8 cellular contexts compared by ENCODE assay signal in genomic region chr19:3142292-3142670, GRCh38. TPM values are rescaled to one million over a fixed set of nuclear protein-coding genes. Genes with fewer than 3 reads are reported as not detected.
DNase-seq lines count a peak whose midpoint lies in the region; ATAC-seq, FAIRE-seq and TF ChIP-seq lines count a peak whose summit lies in the region.

No MANE protein-coding gene starts in this region.

- peak overlapping the region; percentile 73 for H3K9ac ChIP-seq in PC-3 (ENCODE audit: low read length)

- no peaks in the 10 kb centered on the region for H3F3A ChIP-seq in PC-3 (ENCODE audit: low read length, unreplicated experiment)

- peak overlapping the region in 4 of 8 donors; percentile 5 to 65 (median 18) for H3K4me3 Mint-ChIP-seq in CD4-positive, alpha-beta memory T cell

- FAIRE-seq in pancreas (lab: Jason Lieb, UNC) = no peak

- peaks cover 0 to 1% of the 10 kb centered on the region in 2 donors for H3K36me3 Mint-ChIP-seq in CD4-positive, alpha-beta memory T cell

- CTCF ChIA-PET in CD4-positive, alpha-beta memory T cell (lab: Charles Lee; ENCODE audit: partially characterized antibody) = interaction anchor here (0.9 to 12.3 kb wide), 6 partner anchors 11 to 180 kb away, joined by 3 to 158 read pairs (median 6); partner anchors contain the start of gene GNA15
- CTCF ChIA-PET in PC-3 (lab: Charles Lee) = interaction anchor here (1.0 kb wide), 1 partner anchor 13 kb away, joined by 5 read pairs; no protein-coding TSS in a partner anchor

- POLR2A ChIA-PET in CD4-positive, alpha-beta memory T cell (lab: Charles Lee; ENCODE audit: partially characterized antibody) = interaction anchor here (1.8 to 2.2 kb wide), 2 partner anchors 9 to 13 kb away, joined by 7 to 12 read pairs; no protein-coding TSS in a partner anchor
- POLR2A ChIA-PET in PC-3 (lab: Charles Lee; ENCODE audit: unreplicated experiment) = interaction anchor here (0.7 kb wide), 2 partner anchors 34 to 1049 kb away, joined by 3 to 6 read pairs; no protein-coding TSS in a partner anchor

- TF ChIP-seq CTCF in PC-3 (conservative IDR thresholded peaks at IDR 0.05; ENCODE audit: low read depth, low read length) (no peak), cardiac fibroblast (IDR thresholded peaks at IDR 0.05; ENCODE audit: low read depth, low read length) (no peak), pancreas (IDR thresholded peaks at IDR 0.05) (no peak)

- DNase-seq in CD4-positive, alpha-beta memory T cell = no peak
- DNase-seq in PC-3 (peak; percentile 81), cardiac fibroblast (ENCODE audit: low read depth in 2 of 2) (peak; percentile 79 to 95), pancreas (no peak), DMS114 treated with DMSO at 0.1 percent for 48 hours (lab: John Stamatoyannopoulos, UW; ENCODE audit: unreplicated experiment) (no peak), SHP77 treated with DMSO at 0.1 percent for 48 hours (lab: John Stamatoyannopoulos, UW) (no peak)

- peaks cover 6 to 35% (median 27%) of the 10 kb centered on the region in 4 donors for H3K4me1 Mint-ChIP-seq in CD4-positive, alpha-beta memory T cell

- no peaks in the 10 kb centered on the region for H3K36me3 ChIP-seq in CD4-positive, alpha-beta memory T cell (ENCODE audit: insufficient read depth, low read length)
- H3K36me3 ChIP-seq in PC-3 (ENCODE audit: low read depth, low read length) = no peaks in the 10 kb centered on the region
- H3K36me3 ChIP-seq in pancreas = no peaks in the 10 kb centered on the region

- no peaks in the 10 kb centered on the region for H3K79me2 ChIP-seq in PC-3 (ENCODE audit: low read length)

- no TSS peak for BruUV-seq in PC-3 (replicated peaks; lab: Mats Ljungman, UMichigan)

- no peak overlapping the region for H3K4me3 ChIP-seq in CD4-positive, alpha-beta memory T cell (ENCODE audit: low read length in 2 of 2)
- peak overlapping the region; percentile 48; the same call in 1 of the 2 replicates for H3K4me3 ChIP-seq in PC-3 (ENCODE audit: low read length)
- no peak overlapping the region for H3K4me3 ChIP-seq in cardiac fibroblast (replicated peaks in 1 of 2; ENCODE audit: low read depth in 2 of 2, low read length in 2 of 2)
- no peak overlapping the region for H3K4me3 ChIP-seq in pancreas

- no peaks in the 10 kb centered on the region for H3K27me3 Mint-ChIP-seq in CD4-positive, alpha-beta memory T cell

- intact Hi-C loops in CD4-positive, alpha-beta memory T cell (cut with micrococcal nuclease) = no loop called here
- intact Hi-C loops in PC-3 (cut with micrococcal nuclease) (no loop called here), pancreas (cut with DNase I) (no loop called here)

- H4K20me1 ChIP-seq in PC-3 (ENCODE audit: low read length) = no peaks in the 10 kb centered on the region

- peak overlapping the region; percentile 45 for H2AFZ ChIP-seq in PC-3 (ENCODE audit: low read length)

- ATAC-seq in PC-3 (peak; percentile 76), pancreas (peak in 3 of 4 donors; percentile 24 to 55 (median 48)), HG03565 (IDR thresholded peaks at IDR 0.05; ENCODE audit: unreplicated experiment) (no peak), GM21576 (IDR thresholded peaks at IDR 0.05; ENCODE audit: unreplicated experiment) (no peak)

- H3K4me1 ChIP-seq in CD4-positive, alpha-beta memory T cell (ENCODE audit: insufficient read depth, low read length) = peaks cover 32% of the 10 kb centered on the region
- H3K4me1 ChIP-seq in PC-3 (ENCODE audit: insufficient read depth, low read length) = peaks cover 9% of the 10 kb centered on the region
- H3K4me1 ChIP-seq in pancreas = no peaks in the 10 kb centered on the region

- peak overlapping the region; percentile 74 for H3K4me2 ChIP-seq in PC-3 (ENCODE audit: low read length)

- H3K27ac ChIP-seq in CD4-positive, alpha-beta memory T cell (ENCODE audit: low read depth, low read length) = no peak overlapping the region
- H3K27ac ChIP-seq in PC-3 (ENCODE audit: low read length) (peak overlapping the region; percentile 97), pancreas (peak overlapping the region in 2 of 4 donors; percentile 52 to 55)

- peaks cover 0 to 4% (median 0%) of the 10 kb centered on the region in 8 donors for H3K9me3 Mint-ChIP-seq in CD4-positive, alpha-beta memory T cell

- H3K9me2 ChIP-seq in PC-3 (replicated peaks; ENCODE audit: low read length) = no peaks in the 10 kb centered on the region

- H3K9me3 ChIP-seq in CD4-positive, alpha-beta memory T cell (ENCODE audit: control insufficient read depth in 1 of 2, low read length in 2 of 2) = no peaks in the 10 kb centered on the region
- H3K9me3 ChIP-seq in PC-3 (ENCODE audit: low read length) = no peaks in the 10 kb centered on the region
- no peaks in the 10 kb centered on the region for H3K9me3 ChIP-seq in pancreas

- 48 to 66% methylated on average over 6 of the region's 6 CpGs for WGBS in pancreas, 2 donors

- no peaks in the 10 kb centered on the region for H3K27me3 ChIP-seq in CD4-positive, alpha-beta memory T cell (ENCODE audit: insufficient read depth, low read length)
- H3K27me3 ChIP-seq in PC-3 (ENCODE audit: low read length) (no peaks in the 10 kb centered on the region), pancreas (no peaks in the 10 kb centered on the region)

- peak overlapping the region; percentile 87 to 95 (median 88) for H3K27ac Mint-ChIP-seq in CD4-positive, alpha-beta memory T cell

RNA-seq across cellular contexts. Expression of gene GNA15, which starts 6.4 kb away (rescaled TPM):
- total RNA-seq in CD4-positive, alpha-beta memory T cell = 1 to 10 TPM; 2.5 to 2.8 TPM
- 1 to 10 TPM; 4.1 to 4.8 TPM for polyA plus RNA-seq in CD4-positive, alpha-beta memory T cell
- not detected in 2 replicates for total RNA-seq in PC-3 (2014; rRNA removed)
- total RNA-seq in pancreas = 1 to 10 TPM in 3 of 6 donors, under 1 TPM in 3; 0.19 to 3.0 (median 0.83) TPM
- polyA plus RNA-seq in pancreas = 1 to 10 TPM; 1.3 to 2.4 TPM

RNA-seq across cellular contexts. Expression of gene S1PR4, which starts 36.3 kb away (rescaled TPM):
- total RNA-seq in CD4-positive, alpha-beta memory T cell = 100 to 1,000 TPM; 231 to 235 TPM
- polyA plus RNA-seq in CD4-positive, alpha-beta memory T cell = 100 to 1,000 TPM; 448 to 503 TPM
- total RNA-seq in PC-3 (2014; rRNA removed) = 0.26 and 1.3 TPM in 2 replicates
- total RNA-seq in pancreas = 1 to 10 TPM in 1 of 6 donors, under 1 TPM in 3, not detected in 2; 0.67 to 1.1 (median 0.90) TPM
- polyA plus RNA-seq in pancreas = 1 to 10 TPM in 1 of 2 donors, under 1 TPM in 1; 0.23 to 1.1 TPM

RNA-seq across cellular contexts. Expression of gene NCLN, which starts 43.4 kb away (rescaled TPM):
- 10 to 100 TPM; 53.0 to 59.3 TPM for total RNA-seq in CD4-positive, alpha-beta memory T cell
- polyA plus RNA-seq in CD4-positive, alpha-beta memory T cell = 10 to 100 TPM; 25.1 to 45.6 TPM
- total RNA-seq in PC-3 (2014; rRNA removed) = 74.7 and 132 TPM in 2 replicates
- 10 to 100 TPM; 34.0 to 68.1 (median 42.3) TPM for total RNA-seq in pancreas
- 10 to 100 TPM; 63.1 to 66.8 TPM for polyA plus RNA-seq in pancreas

RNA-seq across cellular contexts. Expression of gene GNA11, which starts 48.1 kb away (rescaled TPM):
- total RNA-seq in CD4-positive, alpha-beta memory T cell = 1 to 10 TPM; 3.5 to 3.9 TPM
- polyA plus RNA-seq in CD4-positive, alpha-beta memory T cell = under 1 TPM; 0.09 to 0.39 TPM
- 59.6 and 89.4 TPM in 2 replicates for total RNA-seq in PC-3 (2014; rRNA removed)
- 10 to 100 TPM; 17.4 to 28.0 (median 23.6) TPM for total RNA-seq in pancreas
- polyA plus RNA-seq in pancreas = 10 to 100 TPM; 25.6 to 28.4 TPM

Comparison
In these comparisons a context has a peak if more than half of its experiments do, and no peak if none do; other contexts are left out.
1. DNase-seq: peak in PC-3 (single experiment) and cardiac fibroblast (2 of 2); none in CD4-positive, alpha-beta memory T cell (0 of 5), pancreas (0 of 6), DMS114 treated with DMSO at 0.1 percent for 48 hours (single experiment) and SHP77 treated with DMSO at 0.1 percent for 48 hours (single experiment).
2. ATAC-seq: peak in PC-3 (single experiment) and pancreas (3 of 4); none in HG03565 (single experiment) and GM21576 (single experiment).
3. RNA of gene S1PR4, which starts 36.3 kb away (total RNA-seq): 231 to 235 TPM in CD4-positive, alpha-beta memory T cell; 0.67 to 1.1 TPM in pancreas and 0.26 to 1.3 TPM in PC-3; every median in the first group is over 100 times any median in the second.